Comparison of ENCODE assay signal across 32 cellular contexts in genomic region chr9:12457237-12457636, GRCh38.
DNase-seq lines count a peak whose midpoint lies in the region; ATAC-seq, FAIRE-seq and TF ChIP-seq lines count a peak whose summit lies in the region.
"Had no signal": no experiment of that assay in that cellular context is flagged by ENCODE, and none has a peak within 500 bp of the region (broad histone marks: within the 10 kb centered on the region; RNA-seq: fewer than 3 reads in every experiment).

No MANE protein-coding gene starts in this region.

- no peak overlapping the region for H2BK5ac ChIP-seq in IMR-90 (ENCODE audit: low read depth, low read length, poor library complexity, severe bottlenecking)

- 0% methylated on average over 1 of the region's 1 CpG for WGBS in HepG2 (ENCODE audit: low lambda C conversion rate)
- 91% methylated on average over 1 of the region's 1 CpG for WGBS in right lobe of liver (ENCODE audit: insufficient coverage, low coverage, low lambda C conversion rate, missing lambda C conversion rate)
- WGBS in A549 (ENCODE audit: missing lambda C conversion rate), result 18% methylated on average over 1 of the region's 1 CpG
- no CpG with 5 or more reads among the region's 1 CpG for WGBS in IMR-90 (ENCODE audit: extremely low coverage in 2 of 2, insufficient read length in 1 of 2), 2 experiments

- TF ChIP-seq EP300 in HepG2 (IDR thresholded peaks at IDR 0.05; ENCODE audit: low read depth in 2 of 2, low read length in 2 of 2) (no peak), HepG2 (CRISPR knock-in tag; IDR thresholded peaks at IDR 0.05; ENCODE audit: borderline replicate concordance) (no peak), A549 (IDR thresholded peaks at IDR 0.05) (no peak)

- H2BK20ac ChIP-seq in IMR-90 (ENCODE audit: low read depth, low read length), result no peak overlapping the region

- TF ChIP-seq POLR2A in HepG2 (IDR thresholded peaks at IDR 0.05; ENCODE audit: insufficient read depth in 1 of 2, low read depth in 2 of 2, low read length in 2 of 2), result no peak
- no peak for TF ChIP-seq POLR2A in right lobe of liver (IDR thresholded peaks at IDR 0.05)
- TF ChIP-seq POLR2A in A549 (IDR thresholded peaks at IDR 0.05; ENCODE audit: low read length), result no peak
- TF ChIP-seq POLR2A in IMR-90 (IDR thresholded peaks at IDR 0.05; ENCODE audit: low read depth, low read length), result no peak
- no peak for TF ChIP-seq POLR2A in vagina (IDR thresholded peaks at IDR 0.05)

- TF ChIP-seq RAD21 in HepG2 (CRISPR knock-in tag; IDR thresholded peaks at IDR 0.05), result no peak
- TF ChIP-seq RAD21 in A549 (conservative IDR thresholded peaks at IDR 0.05 in 1 of 2, IDR thresholded peaks at IDR 0.05 in 1 of 2), result no peak
- no peak for TF ChIP-seq RAD21 in IMR-90 (IDR thresholded peaks at IDR 0.05; ENCODE audit: low read length)

- no peak for FAIRE-seq in HepG2 (lab: Jason Lieb, UNC)
- FAIRE-seq in A549 (lab: Jason Lieb, UNC), result no peak
- FAIRE-seq: A204.1, D721Med had no signal

- H3K79me2 ChIP-seq in HepG2 (ENCODE audit: insufficient read depth, low read length), result no peaks in the 10 kb centered on the region

- H3K9me3 ChIP-seq in HepG2 (ENCODE audit: low read length) (no peaks in the 10 kb centered on the region), right lobe of liver (no peaks in the 10 kb centered on the region), A549 (no peaks in the 10 kb centered on the region), IMR-90 (ENCODE audit: control insufficient read depth, insufficient read depth, low read length) (no peaks in the 10 kb centered on the region), vagina (no peaks in the 10 kb centered on the region)
- H3K9me3 ChIP-seq: BE2C; BLaER1; BLaER1 treated with 17β-estradiol and CSF1 and Interleukin-3, amounts not matched to agents 10 nM and 100 nM; Caco-2 had no signal

- DNase-seq in HepG2 (ENCODE audit: low spot score) (no peak), right lobe of liver (no peak), A549 (ENCODE audit: low read depth in 1 of 2, low spot score in 1 of 2) (no peak), IMR-90 (no peak), vagina (ENCODE audit: extremely low spot score in 2 of 2) (no peak)
- no peak for DNase-seq in activated CD8-positive, alpha-beta memory T cell treated with anti-CD3 and anti-CD28 coated beads, Interleukin-2, amount 50 U/mL, for 4 hours
- DNase-seq: 8988T; ACHN; AML-193; BE2C; C1 segment of cervical spinal cord; Caco-2; Calu3; CD4-positive, alpha-beta memory T cell; CD4-positive, alpha-beta T cell; CD4-positive, CD25-positive, alpha-beta regulatory T cell; CD8-positive, alpha-beta memory T cell; CD8-positive, alpha-beta T cell; COR-L47; DMS 273 treated with DMSO at 0.1 percent for 48 hours; DMS153; DMS53; DMS79; DMS79 treated with DMSO at 0.1 percent for 48 hours; DND-41; EL had no signal

- in situ Hi-C loops in HepG2 (cut with HindIII; ENCODE audit: extremely low pct_ligation_motif_present, low pct_unique_long_range_greater_than_20kb) (no loop called here), IMR-90 (cut with MboI; ENCODE audit: low sequenced_read_pairs) (no loop called here)

- H3K27ac ChIP-seq in HepG2 (ENCODE audit: extremely low read length, insufficient read depth, low read length) (no peak overlapping the region), right lobe of liver (no peak overlapping the region), A549 (no peak overlapping the region), IMR-90 (ENCODE audit: insufficient read depth, low read length) (no peak overlapping the region), vagina (no peak overlapping the region)
- H3K27ac ChIP-seq: 22Rv1; BLaER1; BLaER1 treated with 17β-estradiol and CSF1 and Interleukin-3, amounts not matched to agents 10 nM and 100 nM; C4-2B had no signal

- no peak overlapping the region for H3K23ac ChIP-seq in IMR-90 (ENCODE audit: low read depth, low read length)

- TF ChIP-seq CTCF in HepG2 (CRISPR knock-in tag; IDR thresholded peaks at IDR 0.05), result no peak
- TF ChIP-seq CTCF in right lobe of liver (IDR thresholded peaks at IDR 0.05), result no peak
- TF ChIP-seq CTCF in A549 (IDR thresholded peaks at IDR 0.05), result no peak
- TF ChIP-seq CTCF in IMR-90 (conservative IDR thresholded peaks at IDR 0.05; ENCODE audit: low read depth, low read length), result no peak
- no peak for TF ChIP-seq CTCF in vagina (IDR thresholded peaks at IDR 0.05)

- no peak overlapping the region for H3K4ac ChIP-seq in IMR-90 (ENCODE audit: low read depth, low read length)

- H4K91ac ChIP-seq in IMR-90 (ENCODE audit: insufficient read depth, low read depth, low read length), result no peak overlapping the region

- H2AFZ ChIP-seq in HepG2 (ENCODE audit: low read length), result no peak overlapping the region
- no peak overlapping the region for H2AFZ ChIP-seq in IMR-90 (replicated peaks; ENCODE audit: low read length, poor library complexity)

- H3K27me3 ChIP-seq in HepG2 (ENCODE audit: control insufficient read depth in 1 of 2, insufficient read depth in 2 of 2, low read length in 2 of 2), result no peaks in the 10 kb centered on the region
- no peaks in the 10 kb centered on the region for H3K27me3 ChIP-seq in right lobe of liver
- no peaks in the 10 kb centered on the region for H3K27me3 ChIP-seq in IMR-90 (ENCODE audit: control insufficient read depth, insufficient read depth, low read length)
- no peaks in the 10 kb centered on the region for H3K27me3 ChIP-seq in vagina
- H3K27me3 ChIP-seq: BE2C; BLaER1; BLaER1 treated with 17β-estradiol and CSF1 and Interleukin-3, amounts not matched to agents 10 nM and 100 nM had no signal

- H3K36me3 ChIP-seq in HepG2 (replicated peaks in 1 of 2; ENCODE audit: control insufficient read depth in 1 of 2, insufficient read depth in 2 of 2, low read length in 2 of 2) (no peaks in the 10 kb centered on the region), right lobe of liver (no peaks in the 10 kb centered on the region), IMR-90 (ENCODE audit: control insufficient read depth, insufficient read depth, low read length) (no peaks in the 10 kb centered on the region), vagina (no peaks in the 10 kb centered on the region)
- H3K36me3 ChIP-seq: BE2C; BLaER1; BLaER1 treated with 17β-estradiol and CSF1 and Interleukin-3, amounts not matched to agents 10 nM and 100 nM had no signal

- H3K4me2 ChIP-seq in HepG2 (ENCODE audit: low read depth, low read length) (no peak overlapping the region), A549 (no peak overlapping the region), IMR-90 (ENCODE audit: low read depth, low read length) (no peak overlapping the region)
- H3K4me2 ChIP-seq: BLaER1 had no signal

- H3K4me3 ChIP-seq in HepG2 (replicated peaks in 1 of 3; ENCODE audit: insufficient read depth in 1 of 3, low read depth in 2 of 3, low read length in 3 of 3), result no peak overlapping the region
- no peak overlapping the region for H3K4me3 ChIP-seq in right lobe of liver
- no peak overlapping the region for H3K4me3 ChIP-seq in A549
- H3K4me3 ChIP-seq in IMR-90 (ENCODE audit: insufficient read depth, low read depth, low read length), result no peak overlapping the region
- H3K4me3 ChIP-seq in vagina, result no peak overlapping the region
- H3K4me3 ChIP-seq: BLaER1; BLaER1 treated with 17β-estradiol and CSF1 and Interleukin-3, amounts not matched to agents 10 nM and 100 nM had no signal

- H3K9ac ChIP-seq in HepG2 (ENCODE audit: insufficient read depth, low read depth, low read length), result no peak overlapping the region
- H3K9ac ChIP-seq in IMR-90 (ENCODE audit: low read depth, low read length), result no peak overlapping the region
- H3K9ac ChIP-seq: BLaER1; BLaER1 treated with 17β-estradiol and CSF1 and Interleukin-3, amounts not matched to agents 10 nM and 100 nM had no signal

- H3K9me1 ChIP-seq in IMR-90 (ENCODE audit: insufficient read depth, low read length), result no peaks in the 10 kb centered on the region

- no peaks in the 10 kb centered on the region for H3K79me1 ChIP-seq in IMR-90 (ENCODE audit: low read depth in 1 of 2, low read length in 2 of 2)

- dilution Hi-C loops in IMR-90 (cut with HindIII; ENCODE audit: low sequenced_read_pairs, unreplicated experiment), result no loop called here

- H4K5ac ChIP-seq in IMR-90 (ENCODE audit: low read depth, low read length), result no peak overlapping the region

- H2BK15ac ChIP-seq in IMR-90 (ENCODE audit: low read depth, low read length), result no peak overlapping the region

- ATAC-seq in HepG2, result no peak
- ATAC-seq in right lobe of liver, result no peak
- no peak for ATAC-seq in A549
- ATAC-seq in IMR-90 (ENCODE audit: low read depth), result no peak
- ATAC-seq: CD8-positive, alpha-beta T cell had no signal

- no peak overlapping the region for H2BK120ac ChIP-seq in IMR-90 (ENCODE audit: low read depth, low read length)

- no peak overlapping the region for H3K18ac ChIP-seq in IMR-90 (ENCODE audit: low read depth, low read length)

- intact Hi-C loops in HepG2 (cut with micrococcal nuclease; ENCODE audit: unreplicated experiment), result no loop called here
- intact Hi-C loops in right lobe of liver (cut with DNase I), result no loop called here
- intact Hi-C loops in IMR-90 (cut with micrococcal nuclease), result no loop called here
- intact Hi-C loops in vagina (cut with DNase I), result no loop called here

- H4K20me1 ChIP-seq in HepG2 (ENCODE audit: insufficient read depth, low read length), result no peaks in the 10 kb centered on the region
- H4K20me1 ChIP-seq in IMR-90 (ENCODE audit: insufficient read depth, low read length), result no peaks in the 10 kb centered on the region
- H4K20me1 ChIP-seq: BLaER1; BLaER1 treated with 17β-estradiol and CSF1 and Interleukin-3, amounts not matched to agents 10 nM and 100 nM had no signal

- no peak overlapping the region for H2AK5ac ChIP-seq in IMR-90 (ENCODE audit: low read depth, low read length)

- no peak overlapping the region for H2AK9ac ChIP-seq in IMR-90 (replicated peaks; ENCODE audit: low read depth, low read length, poor library complexity)

- POLR2A ChIA-PET in HepG2 (lab: Yijun Ruan, JAX) (no interaction called here), A549 (lab: Yijun Ruan, JAX) (no interaction called here), IMR-90 (lab: Charles Lee; ENCODE audit: unreplicated experiment) (no interaction called here)

- no TSS peak for BruUV-seq in HepG2 (replicated peaks; lab: Mats Ljungman, UMichigan)
- BruUV-seq in IMR-90 (replicated peaks; lab: Mats Ljungman, UMichigan), result no TSS peak

- CTCF ChIA-PET in HepG2 (lab: Yijun Ruan, JAX; ENCODE audit: low intra/inter-chr PET ratio, low total read pairs) (no interaction called here), A549 (lab: Yijun Ruan, JAX) (no interaction called here), IMR-90 (lab: Yijun Ruan, JAX) (no interaction called here)

- no peak overlapping the region for H4K8ac ChIP-seq in IMR-90 (ENCODE audit: low read depth in 2 of 2, low read length in 2 of 2)

- no peak overlapping the region for H3K14ac ChIP-seq in IMR-90 (replicated peaks; ENCODE audit: low read depth, low read length)

- no peak overlapping the region for H3K56ac ChIP-seq in IMR-90 (ENCODE audit: extremely low read depth, insufficient read depth, low read length)

- no peaks in the 10 kb centered on the region for H3K4me1 ChIP-seq in HepG2 (ENCODE audit: insufficient read depth, low read length)
- no peaks in the 10 kb centered on the region for H3K4me1 ChIP-seq in right lobe of liver
- no peaks in the 10 kb centered on the region for H3K4me1 ChIP-seq in A549
- H3K4me1 ChIP-seq in IMR-90 (ENCODE audit: control insufficient read depth, insufficient read depth, low read length), result no peaks in the 10 kb centered on the region
- no peaks in the 10 kb centered on the region for H3K4me1 ChIP-seq in vagina
- H3K4me1 ChIP-seq: BE2C, BLaER1, Caco-2 had no signal

TF ChIP-seq in IMR-90, 13 proteins besides CTCF, POLR2A, EP300 and RAD21 (continues in another document):
- TF ChIP-seq CHD1 (IDR thresholded peaks at IDR 0.05; ENCODE audit: low read depth, low read length), result no peak

Comparison
In these comparisons a context has a peak if more than half of its experiments do, and no peak if none do; other contexts are left out.
1. Of the 38 proteins assayed by ChIP-seq in both HepG2 and A549: peak only in HepG2: none; only in A549: none; in both: MAFK; in neither: 37.